ENCODE assay signal across 35 cellular contexts in the genomic region with DNA sequence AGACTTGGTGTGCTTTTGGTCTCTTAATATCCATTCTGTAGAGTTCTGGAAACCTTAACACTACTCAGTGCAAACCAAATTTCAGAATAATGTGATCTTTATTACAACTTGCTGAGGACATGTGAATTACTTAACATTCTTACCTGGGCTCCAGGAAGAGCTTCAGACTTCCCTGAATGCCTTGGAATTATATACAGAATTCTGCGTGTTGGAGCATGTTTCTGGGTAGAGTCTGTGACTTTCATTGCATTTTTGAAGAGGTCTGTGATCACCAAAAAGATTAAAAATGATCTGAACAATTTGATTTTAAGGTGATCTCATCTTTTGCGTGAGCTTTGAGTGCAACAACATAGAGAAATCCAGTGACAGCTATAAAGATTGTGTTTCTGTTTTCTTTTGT.
"Had no signal": no experiment of that assay in that cellular context is flagged by ENCODE, and none has a peak within 500 bp of the region (broad histone marks: within the 10 kb centered on the region; RNA-seq: fewer than 3 reads in every experiment).

No MANE protein-coding gene starts in this region.

- ATAC-seq: activated naive CD4-positive, alpha-beta T cell treated with anti-CD3 and anti-CD28 coated beads, Interleukin-2, amount 50 U/mL, for 72 hours; activated T-cell treated with anti-CD3 and anti-CD28 coated beads, Interleukin-2, amount 50 U/mL, for 4 hours; body of pancreas; Panc1; Right ventricle myocardium inferior had no signal

- H3K27ac ChIP-seq: adrenal gland, body of pancreas, VCaP had no signal

- H3K9me3 ChIP-seq: body of pancreas had no signal

- DNase-seq: activated B cell treated with CpG ODN at 0.5 μM for 24 hours; activated CD4-positive, alpha-beta memory T cell treated with anti-CD3 and anti-CD28 coated beads for 36 hours; activated CD4-positive, alpha-beta T cell treated with anti-CD3 and anti-CD28 coated beads for 4 hours; activated CD4-positive, alpha-beta T cell treated with anti-CD3 and anti-CD28 coated beads, Interleukin-2, amount 50 U/mL, for 1 hour; activated CD4-positive, CD25-positive, alpha-beta regulatory T cell treated with anti-CD3 and anti-CD28 coated beads, Interleukin-2, amount 50 U/mL, for 72 hours; activated CD8-positive, alpha-beta memory T cell treated with anti-CD3 and anti-CD28 coated beads, Interleukin-2, amount 50 U/mL, for 4 hours; activated gamma-delta T cell treated with Interleukin-2 at 50 U/mL for 16 hours; activated naive CD4-positive, alpha-beta T cell treated with anti-CD3 and anti-CD28 coated beads for 36 hours; activated T-cell treated with anti-CD3 and anti-CD28 coated beads for 4 hours; activated T-cell treated with anti-CD3 and anti-CD28 coated beads, Interleukin-2, amount 50 U/mL, for 4 hours; adrenal gland; body of pancreas; central memory CD4-positive, alpha-beta T cell; Kasumi-1; KG1; MM.1S; NCI-H1092 treated with DMSO at 0.1 percent for 48 hours; NCI-H1417; NCI-H187 treated with DMSO at 0.1 percent for 48 hours; NCI-H2081; NCI-H2171 treated with DMSO at 0.1 percent for 48 hours; NCI-H2227 treated with DMSO at 0.1 percent for 48 hours; NCI-H446; NCI-H510A treated with DMSO at 0.1 percent for 48 hours; NCI-H69; NCI-H82; SIG-M5; SW 1271; T-helper 1 cell; T-helper 2 cell; T-helper 9 cell had no signal

- H3K4me3 ChIP-seq: adrenal gland, body of pancreas had no signal

- H3K4me1 ChIP-seq: body of pancreas had no signal

- H3K27me3 ChIP-seq: adrenal gland, body of pancreas had no signal
